In genomic region chr18:29188760-29189159, GRCh38 we compare ENCODE assay signal across 19 cellular contexts.
DNase-seq lines count a peak whose midpoint lies in the region; ATAC-seq, FAIRE-seq and TF ChIP-seq lines count a peak whose summit lies in the region.
"Had no signal": no experiment of that assay in that cellular context is flagged by ENCODE, and none has a peak within 500 bp of the region (broad histone marks: within the 10 kb centered on the region; RNA-seq: fewer than 3 reads in every experiment).

No MANE protein-coding gene starts in this region.

- H3K36me3 ChIP-seq in mammary epithelial cell (ENCODE audit: insufficient read depth, low read length) (no peaks in the 10 kb centered on the region), SK-N-SH (replicated peaks in 1 of 2; ENCODE audit: control insufficient read depth in 1 of 2, insufficient read depth in 2 of 2, low read length in 1 of 2) (no peaks in the 10 kb centered on the region)
- H3K36me3 ChIP-seq: gastrocnemius medialis, uterus had no signal

- H2AFZ ChIP-seq in mammary epithelial cell (ENCODE audit: low read depth, low read length) (no peak overlapping the region), SK-N-SH (ENCODE audit: low read depth) (no peak overlapping the region)

- ATAC-seq in HG02938 (IDR thresholded peaks at IDR 0.05; ENCODE audit: unreplicated experiment) (peak; percentile 81), GM18498 (IDR thresholded peaks at IDR 0.05; ENCODE audit: unreplicated experiment) (no peak)
- ATAC-seq: gastrocnemius medialis, HepG2 had no signal

- TF ChIP-seq CTCF in mammary epithelial cell (conservative IDR thresholded peaks at IDR 0.05 in 1 of 2, IDR thresholded peaks at IDR 0.05 in 1 of 2; ENCODE audit: extremely low read depth in 1 of 2, insufficient read depth in 1 of 2, low read depth in 1 of 2, low read length in 2 of 2) (no peak), SK-N-SH (IDR thresholded peaks at IDR 0.05) (no peak)

- H3K27me3 ChIP-seq in mammary epithelial cell (ENCODE audit: insufficient read depth, low read length): no peaks in the 10 kb centered on the region
- no peaks in the 10 kb centered on the region for H3K27me3 ChIP-seq in SK-N-SH (ENCODE audit: insufficient read depth)
- H3K27me3 ChIP-seq: gastrocnemius medialis, uterus had no signal

- H3K9me2 ChIP-seq in SK-N-SH: no peaks in the 10 kb centered on the region

- H3K79me2 ChIP-seq in mammary epithelial cell (ENCODE audit: insufficient read depth, low read length): no peaks in the 10 kb centered on the region
- H3K79me2 ChIP-seq in SK-N-SH (ENCODE audit: insufficient read depth): no peaks in the 10 kb centered on the region

- no peak overlapping the region for H3K4me3 ChIP-seq in mammary epithelial cell (replicated peaks in 1 of 3; ENCODE audit: insufficient read depth in 1 of 3, low read depth in 2 of 3, low read length in 3 of 3)
- H3K4me3 ChIP-seq in SK-N-SH (ENCODE audit: low read depth in 2 of 2, low read length in 1 of 2): no peak overlapping the region
- H3K4me3 ChIP-seq: gastrocnemius medialis, uterus had no signal

- dilution Hi-C loops in mammary epithelial cell (cut with HindIII; ENCODE audit: low sequenced_read_pairs): no loop called here

- peak overlapping the region; percentile 13 for H3K4me2 ChIP-seq in mammary epithelial cell (ENCODE audit: insufficient read depth, low read depth, low read length)
- H3K4me2 ChIP-seq in SK-N-SH: no peak overlapping the region

- H3K9me3 ChIP-seq in mammary epithelial cell (replicated peaks; ENCODE audit: insufficient read depth, low read length): no peaks in the 10 kb centered on the region
- no peaks in the 10 kb centered on the region for H3K9me3 ChIP-seq in SK-N-SH
- H3K9me3 ChIP-seq: gastrocnemius medialis, uterus had no signal

- H3K9ac ChIP-seq in mammary epithelial cell (ENCODE audit: insufficient read depth, low read length): no peak overlapping the region
- no peak overlapping the region for H3K9ac ChIP-seq in SK-N-SH

- FAIRE-seq in GM12891 (lab: Jason Lieb, UNC): no peak
- FAIRE-seq: HepG2, TTC549 had no signal

- POLR2A ChIA-PET in SK-N-SH (lab: Yijun Ruan, JAX): no interaction called here

- in situ Hi-C loops in mammary epithelial cell (cut with MboI; ENCODE audit: low sequenced_read_pairs in 2 of 2): no loop called here

- no peak for TF ChIP-seq RAD21 in SK-N-SH (IDR thresholded peaks at IDR 0.05; ENCODE audit: low read length)

- no peak for TF ChIP-seq POLR2A in GM12891 (IDR thresholded peaks at IDR 0.05; ENCODE audit: low read depth, low read length)

- no peaks in the 10 kb centered on the region for H3F3A ChIP-seq in SK-N-SH (replicated peaks; ENCODE audit: insufficient read depth)

- H3K27ac ChIP-seq in mammary epithelial cell (ENCODE audit: insufficient read depth, low read depth, low read length) (peak overlapping the region; percentile 29), SK-N-SH (ENCODE audit: low read depth in 2 of 2, low read length in 1 of 2) (no peak overlapping the region)
- H3K27ac ChIP-seq: gastrocnemius medialis, uterus had no signal

- H4K20me1 ChIP-seq in mammary epithelial cell (ENCODE audit: insufficient read depth, low read length): no peaks in the 10 kb centered on the region
- H4K20me1 ChIP-seq in SK-N-SH (ENCODE audit: insufficient read depth): no peaks in the 10 kb centered on the region

- DNase-seq in GM12891 (ENCODE audit: insufficient read length, low spot score) (no peak), NCI-H146 (lab: John Stamatoyannopoulos, UW) (peak; percentile 12), mammary epithelial cell (peak; percentile 68), NCI-H524 treated with DMSO at 0.1 percent for 48 hours (lab: John Stamatoyannopoulos, UW) (no peak), SK-N-SH (no peak)
- DNase-seq in stimulated activated naive CD4-positive, alpha-beta T cell (lab: John Stamatoyannopoulos, UW): no peak
- DNase-seq: ACHN; activated CD4-positive, alpha-beta T cell treated with anti-CD3 and anti-CD28 coated beads, Interleukin-2, amount 50 U/mL, for 48 hours; activated naive CD8-positive, alpha-beta T cell treated with anti-CD3 and anti-CD28 coated beads, Interleukin-2, amount 10 ng/mL, durations not matched to agents 7 days and 5 days; activated T-cell treated with anti-CD3 and anti-CD28 coated beads, Interleukin-2, amount 50 U/mL, for 48 hours; CD4-positive, alpha-beta T cell; DMS79 treated with DMSO at 0.1 percent for 48 hours; gastrocnemius medialis; mesenchymal stem cell; uterus had no signal

- TF ChIP-seq EP300 in SK-N-SH (IDR thresholded peaks at IDR 0.05; ENCODE audit: borderline replicate concordance in 1 of 2, low read depth in 1 of 2, low read length in 1 of 2): no peak

- CTCF ChIA-PET in mammary epithelial cell (lab: Charles Lee; ENCODE audit: low non-redundant PET) (interaction anchor here (0.7 kb wide), 1 partner anchor 193 kb away, joined by 3 read pairs; no protein-coding TSS in a partner anchor), SK-N-SH (lab: Yijun Ruan, JAX) (no interaction called here)

- intact Hi-C loops in mammary epithelial cell (cut with micrococcal nuclease): loop anchor here (2.0 kb wide), 1 partner anchor 34 kb away; no protein-coding TSS in a partner anchor

- H3K4me1 ChIP-seq in mammary epithelial cell (ENCODE audit: insufficient read depth, low read length): peaks cover 9% of the 10 kb centered on the region
- H3K4me1 ChIP-seq in SK-N-SH (ENCODE audit: control insufficient read depth in 1 of 2, insufficient read depth in 2 of 2, low read depth in 1 of 2, low read length in 1 of 2): no peaks in the 10 kb centered on the region
- H3K4me1 ChIP-seq: gastrocnemius medialis, uterus had no signal

- BruUV-seq in mammary epithelial cell (replicated peaks; lab: Mats Ljungman, UMichigan): no TSS peak

TF ChIP-seq in GM12891, 5 proteins besides CTCF, POLR2A, EP300 and RAD21:
- TF ChIP-seq TAF1 (IDR thresholded peaks at IDR 0.05; ENCODE audit: low read depth, low read length) (no peak), SPI1 (IDR thresholded peaks at IDR 0.05; ENCODE audit: low read depth, low read length) (peak; percentile 14; the same call in 1 of the 2 replicates)

TF ChIP-seq in SK-N-SH, 30 proteins besides CTCF, POLR2A, EP300 and RAD21:
- TF ChIP-seq ZBTB33 (IDR thresholded peaks at IDR 0.05; ENCODE audit: borderline replicate concordance, low read depth) (no peak), JUND (IDR thresholded peaks at IDR 0.05) (no peak)

Comparison
In these comparisons a context has a peak if more than half of its experiments do, and no peak if none do; other contexts are left out.
1. DNase-seq: peak in NCI-H146 (single experiment) and mammary epithelial cell (single experiment); none in GM12891 (single experiment), NCI-H524 treated with DMSO at 0.1 percent for 48 hours (single experiment), SK-N-SH (single experiment) and stimulated activated naive CD4-positive, alpha-beta T cell (0 of 6).